Comparison of ENCODE assay signal across 8 cellular contexts in genomic region chr11:111777094-111778046, GRCh38. TPM values are rescaled to one million over a fixed set of nuclear protein-coding genes. Genes with fewer than 3 reads are reported as not detected.
DNase-seq lines count a peak whose midpoint lies in the region; ATAC-seq lines count a peak whose summit lies in the region.

No MANE protein-coding gene starts in this region.

- H3K4me3 Mint-ChIP-seq in activated T-cell treated with anti-CD3 and anti-CD28 coated beads, Interleukin-2, amount 50 U/mL, for 72 hours, result no peak overlapping the region

- H3K27ac Mint-ChIP-seq in activated T-cell treated with anti-CD3 and anti-CD28 coated beads, Interleukin-2, amount 50 U/mL, for 72 hours, result no peak overlapping the region

- no peaks in the 10 kb centered on the region for H3K4me1 Mint-ChIP-seq in activated T-cell treated with anti-CD3 and anti-CD28 coated beads, Interleukin-2, amount 50 U/mL, for 72 hours (ENCODE audit: low read depth)

- ATAC-seq in GM19023 (IDR thresholded peaks at IDR 0.05; ENCODE audit: unreplicated experiment) (peak; percentile 67), HG03159 (IDR thresholded peaks at IDR 0.05; ENCODE audit: unreplicated experiment) (peak; percentile 55), Right ventricle myocardium superior (ENCODE audit: poor library complexity) (peak; percentile 86)
- peak; percentile 82 to 89 for ATAC-seq in activated T-cell treated with anti-CD3 and anti-CD28 coated beads, Interleukin-2, amount 50 U/mL, for 72 hours (replicated peaks in 1 of 2)

- H3K9me3 Mint-ChIP-seq in activated T-cell treated with anti-CD3 and anti-CD28 coated beads, Interleukin-2, amount 50 U/mL, for 72 hours, result no peaks in the 10 kb centered on the region

- H3K36me3 Mint-ChIP-seq in activated T-cell treated with anti-CD3 and anti-CD28 coated beads, Interleukin-2, amount 50 U/mL, for 72 hours (ENCODE audit: insufficient read depth in 2 of 2), result no peaks in the 10 kb centered on the region

- DNase-seq in DMS114 treated with DMSO at 0.1 percent for 48 hours (lab: John Stamatoyannopoulos, UW; ENCODE audit: unreplicated experiment) (peak; percentile 35), NCI-H2196 treated with DMSO at 0.1 percent for 48 hours (lab: John Stamatoyannopoulos, UW; ENCODE audit: unreplicated experiment) (peak; percentile 58), Right ventricle myocardium superior (no peak), renal cortical epithelial cell (ENCODE audit: low read depth) (peak; percentile 83), NK-92 (lab: John Stamatoyannopoulos, UW; ENCODE audit: unreplicated experiment) (no peak)
- peak; percentile 16 to 31 for DNase-seq in activated T-cell treated with anti-CD3 and anti-CD28 coated beads, Interleukin-2, amount 50 U/mL, for 72 hours

- no peaks in the 10 kb centered on the region for H3K27me3 Mint-ChIP-seq in activated T-cell treated with anti-CD3 and anti-CD28 coated beads, Interleukin-2, amount 50 U/mL, for 72 hours (ENCODE audit: low read depth)

- intact Hi-C loops in Right ventricle myocardium superior (cut with DNase I), result loop anchor here (5.0 kb wide), 1 partner anchor 175 kb away; the partner anchor contains the start of gene SIK2

RNA-seq across cellular contexts. Expression of gene PPP2R1B, which starts 11.2 kb away (rescaled TPM):
- 10 to 100 TPM; 29.6 to 34.7 TPM for total RNA-seq in activated T-cell treated with anti-CD3 and anti-CD28 coated beads, Interleukin-2, amount 50 U/mL, for 72 hours
- total RNA-seq in Right ventricle myocardium superior, result 7.7 TPM
- total RNA-seq in renal cortical epithelial cell, result 64.3 and 93.9 TPM in 2 replicates

Comparison
In these comparisons a context has a peak if more than half of its experiments do, and no peak if none do; other contexts are left out.
1. DNase-seq: peak in DMS114 treated with DMSO at 0.1 percent for 48 hours (single experiment), NCI-H2196 treated with DMSO at 0.1 percent for 48 hours (single experiment), activated T-cell treated with anti-CD3 and anti-CD28 coated beads, Interleukin-2, amount 50 U/mL, for 72 hours (2 of 2) and renal cortical epithelial cell (single experiment); none in Right ventricle myocardium superior (single experiment) and NK-92 (single experiment).
2. Peak in every context shown above with its lines, with median percentiles within 50 percentile points of each other: ATAC-seq.